Comparison of ENCODE assay signal across 1 cellular context in genomic region chr3:56830884-56831283, GRCh38.
TF ChIP-seq lines count a peak whose summit lies in the region.

No MANE protein-coding gene starts in this region.

TF ChIP-seq in HepG2, 621 proteins besides CTCF, POLR2A, EP300 and RAD21 (continued from another document and continues in another):
- TF ChIP-seq SOX13 (IDR thresholded peaks at IDR 0.05) (peak; percentile 84), SOX13 (CRISPR knock-in tag; conservative IDR thresholded peaks at IDR 0.05 in 1 of 2, IDR thresholded peaks at IDR 0.05 in 1 of 2) (peak in 1 of 2 experiments; percentile 94; a peak in 2 of 4 replicates), MTF1 (CRISPR knock-in tag; IDR thresholded peaks at IDR 0.05) (no peak), GRHL1 (CRISPR knock-in tag; conservative IDR thresholded peaks at IDR 0.05) (no peak), U2AF1 (optimal IDR thresholded peaks at IDR 0.05; ENCODE audit: low read depth, low read length) (no peak), SOX5 (CRISPR knock-in tag; IDR thresholded peaks at IDR 0.05; ENCODE audit: borderline replicate concordance) (peak; percentile 82), ZNF747 (CRISPR knock-in tag; IDR thresholded peaks at IDR 0.05; ENCODE audit: borderline replicate concordance) (no peak), ZNF510 (CRISPR knock-in tag; IDR thresholded peaks at IDR 0.05; ENCODE audit: low read depth) (no peak), NFE2 (CRISPR knock-in tag; IDR thresholded peaks at IDR 0.05) (no peak), SIX4 (CRISPR knock-in tag; IDR thresholded peaks at IDR 0.05) (peak; percentile 80), YY1 (IDR thresholded peaks at IDR 0.05; ENCODE audit: insufficient read depth, insufficient replicate concordance, low read depth, low read length) (no peak), SOX6 (IDR thresholded peaks at IDR 0.05) (no peak), SOX6 (CRISPR knock-in tag; IDR thresholded peaks at IDR 0.05) (peak; percentile 95), MEF2D (CRISPR knock-in tag; IDR thresholded peaks at IDR 0.05) (peak; percentile 79; the same call in 1 of the 2 replicates), THAP7 (CRISPR knock-in tag; IDR thresholded peaks at IDR 0.05) (no peak), CBX1 (IDR thresholded peaks at IDR 0.05; ENCODE audit: low read depth) (no peak), MED1 (CRISPR knock-in tag; IDR thresholded peaks at IDR 0.05) (peak; percentile 63), ZNF124 (CRISPR knock-in tag; IDR thresholded peaks at IDR 0.05) (peak; percentile 68; the same call in 1 of the 2 replicates), CSRNP2 (CRISPR knock-in tag; conservative IDR thresholded peaks at IDR 0.05; ENCODE audit: low read depth) (no peak), ZNF841 (CRISPR knock-in tag; IDR thresholded peaks at IDR 0.05; ENCODE audit: borderline replicate concordance) (no peak), ZBTB42 (CRISPR knock-in tag; IDR thresholded peaks at IDR 0.05) (no peak), HDAC1 (CRISPR knock-in tag; IDR thresholded peaks at IDR 0.05) (peak; percentile 69; the same call in 1 of the 2 replicates), HHEX (CRISPR knock-in tag; IDR thresholded peaks at IDR 0.05) (no peak), ZNF20 (CRISPR knock-in tag; IDR thresholded peaks at IDR 0.05) (no peak), NFYC (CRISPR knock-in tag; IDR thresholded peaks at IDR 0.05) (0 out of 2 replicates have a peak, but pooled peaks have one; percentile 11), ZNF143 (CRISPR knock-in tag; IDR thresholded peaks at IDR 0.05) (no peak), KDM4B (CRISPR knock-in tag; IDR thresholded peaks at IDR 0.05) (0 out of 2 replicates have a peak, but pooled peaks have one; percentile 53), HMG20A (CRISPR knock-in tag; IDR thresholded peaks at IDR 0.05; ENCODE audit: borderline replicate concordance) (peak; percentile 88; the same call in 1 of the 2 replicates), ZNF816 (CRISPR knock-in tag; IDR thresholded peaks at IDR 0.05; ENCODE audit: borderline replicate concordance) (no peak), GFI1 (CRISPR knock-in tag; IDR thresholded peaks at IDR 0.05; ENCODE audit: borderline replicate concordance) (peak; percentile 87), GPBP1L1 (CRISPR knock-in tag; IDR thresholded peaks at IDR 0.05) (no peak), ISX (CRISPR knock-in tag; conservative IDR thresholded peaks at IDR 0.05) (no peak), ZNF562 (CRISPR knock-in tag; IDR thresholded peaks at IDR 0.05; ENCODE audit: borderline replicate concordance) (no peak), HNRNPL (IDR thresholded peaks at IDR 0.05; ENCODE audit: low read depth, low read length) (no peak), ARID5B (CRISPR knock-in tag; IDR thresholded peaks at IDR 0.05) (peak; percentile 97), RXRA (CRISPR knock-in tag; IDR thresholded peaks at IDR 0.05) (no peak; the same call in 1 of the 2 replicates), DZIP1 (CRISPR knock-in tag; IDR thresholded peaks at IDR 0.05) (no peak), PRDM15 (CRISPR knock-in tag; IDR thresholded peaks at IDR 0.05) (no peak), SMAD9 (CRISPR knock-in tag; IDR thresholded peaks at IDR 0.05) (no peak), FOXO1 (CRISPR knock-in tag; IDR thresholded peaks at IDR 0.05) (peak; percentile 88), PHF20 (CRISPR knock-in tag; IDR thresholded peaks at IDR 0.05) (no peak), ZNF350 (CRISPR knock-in tag; IDR thresholded peaks at IDR 0.05; ENCODE audit: borderline replicate concordance, low read depth) (0 out of 2 replicates have a peak, but pooled peaks have one; percentile 30), NONO (IDR thresholded peaks at IDR 0.05) (no peak), NONO (CRISPR knock-in tag; conservative IDR thresholded peaks at IDR 0.05) (0 out of 2 replicates have a peak, but pooled peaks have one; percentile 23), ZFP1 (CRISPR knock-in tag; IDR thresholded peaks at IDR 0.05) (no peak; the same call in 1 of the 2 replicates), NKX3-1 (CRISPR knock-in tag; IDR thresholded peaks at IDR 0.05) (peak; percentile 77), ZNF563 (CRISPR knock-in tag; IDR thresholded peaks at IDR 0.05) (no peak), PITX1 (CRISPR knock-in tag; IDR thresholded peaks at IDR 0.05) (peak; percentile 83), ATF1 (CRISPR knock-in tag; IDR thresholded peaks at IDR 0.05) (no peak), MZF1 (CRISPR knock-in tag; IDR thresholded peaks at IDR 0.05; ENCODE audit: borderline replicate concordance) (no peak), ZNF292 (CRISPR knock-in tag; IDR thresholded peaks at IDR 0.05; ENCODE audit: borderline replicate concordance, low read depth) (peak; percentile 28; the same call in 1 of the 2 replicates), ZNF615 (CRISPR knock-in tag; IDR thresholded peaks at IDR 0.05; ENCODE audit: borderline replicate concordance) (no peak), SIN3A (IDR thresholded peaks at IDR 0.05; ENCODE audit: borderline replicate concordance, low read depth, low read length) (no peak), PHF8 (CRISPR knock-in tag; IDR thresholded peaks at IDR 0.05) (no peak), CREB3 (CRISPR knock-in tag; IDR thresholded peaks at IDR 0.05) (no peak), SRY (CRISPR knock-in tag; IDR thresholded peaks at IDR 0.05) (no peak), FOXA3 (CRISPR knock-in tag; IDR thresholded peaks at IDR 0.05) (peak; percentile 95), HNRNPH1 (optimal IDR thresholded peaks at IDR 0.05; ENCODE audit: low read depth, low read length) (no peak), HMGA1 (CRISPR knock-in tag; conservative IDR thresholded peaks at IDR 0.05) (no peak), GATA4 (IDR thresholded peaks at IDR 0.05; ENCODE audit: borderline replicate concordance, low read depth) (peak; percentile 72; the same call in 1 of the 2 replicates)
